ENCODE assay signal across 11 cellular contexts in the genomic region with DNA sequence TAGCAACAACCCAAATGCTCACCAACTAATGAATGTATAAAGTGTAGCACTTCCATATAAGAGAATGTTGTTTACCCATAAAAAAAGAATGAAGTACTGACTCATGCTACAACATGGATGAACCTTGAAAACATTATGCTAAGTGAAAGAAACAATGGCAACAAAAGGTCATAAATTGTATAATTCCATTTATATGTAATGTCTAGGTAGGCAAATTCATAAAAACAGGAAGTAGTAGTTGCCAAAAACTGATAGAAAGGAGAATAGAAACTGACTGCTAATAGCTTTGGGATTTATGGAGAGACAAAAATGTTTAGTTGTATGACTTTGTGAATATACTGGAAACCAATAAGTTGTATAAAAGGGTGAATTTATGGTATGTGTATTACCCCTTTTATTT. TPM values are rescaled to one million over a fixed set of nuclear protein-coding genes. Genes with fewer than 3 reads are reported as not detected.
DNase-seq lines count a peak whose midpoint lies in the region; ATAC-seq, FAIRE-seq and TF ChIP-seq lines count a peak whose summit lies in the region.
"Had no signal": no experiment of that assay in that cellular context is flagged by ENCODE, and none has a peak within 500 bp of the region (broad histone marks: within the 10 kb centered on the region; RNA-seq: fewer than 3 reads in every experiment).

No MANE protein-coding gene starts in this region.

- H3K27me3 ChIP-seq in OCI-LY3 (ENCODE audit: low read depth, low read length) = no peaks in the 10 kb centered on the region
- H3K27me3 ChIP-seq: neutrophil had no signal

- DNase-seq in GM12892 (ENCODE audit: insufficient read length) = no peak
- DNase-seq in dermis microvascular lymphatic vessel endothelial cell (ENCODE audit: low read depth in 2 of 2) = peak; percentile 86 to 87
- no peak for DNase-seq in superior temporal gyrus (ENCODE audit: extremely low spot score)
- DNase-seq: activated CD4-positive, CD25-positive, alpha-beta regulatory T cell; endodermal cell had no signal

- peaks cover 86% of the 10 kb centered on the region for H4K20me1 ChIP-seq in OCI-LY3 (ENCODE audit: insufficient read depth, low read length)

- peaks cover 34% of the 10 kb centered on the region for H3K4me1 ChIP-seq in OCI-LY3 (ENCODE audit: low read length)

- peaks cover 100% of the 10 kb centered on the region for H3K79me2 ChIP-seq in OCI-LY3 (ENCODE audit: low read length)

- H3K36me3 ChIP-seq in OCI-LY3 (replicated peaks; ENCODE audit: low read depth, low read length) = peaks cover 4% of the 10 kb centered on the region
- H3K36me3 ChIP-seq: neutrophil had no signal

- H3K9ac ChIP-seq in OCI-LY3 (ENCODE audit: low read length) = no peak overlapping the region

- H3K9me3 ChIP-seq in OCI-LY3 (ENCODE audit: insufficient read depth, low read length) = 0 out of 2 replicates have a peak, but pooled peaks cover 2% of the 10 kb centered on the region
- H3K9me3 ChIP-seq: neutrophil had no signal

- TF ChIP-seq CTCF in 22Rv1 (IDR thresholded peaks at IDR 0.05) = no peak
- no peak for TF ChIP-seq CTCF in OCI-LY3 (IDR thresholded peaks at IDR 0.05; ENCODE audit: low read depth, low read length)

- no peak overlapping the region for H2AFZ ChIP-seq in OCI-LY3 (ENCODE audit: low read depth, low read length)

- FAIRE-seq in GM12892 (lab: Jason Lieb, UNC) = peak; percentile 67

- no peak for TF ChIP-seq POLR2A in GM12892 (IDR thresholded peaks at IDR 0.05; ENCODE audit: low read depth, low read length)

- ATAC-seq in GM18517 (IDR thresholded peaks at IDR 0.05; ENCODE audit: unreplicated experiment) (no peak), HG03457 (IDR thresholded peaks at IDR 0.05; ENCODE audit: unreplicated experiment) (no peak), HG03095 (IDR thresholded peaks at IDR 0.05; ENCODE audit: unreplicated experiment) (no peak)

- H3K4me2 ChIP-seq in OCI-LY3 (ENCODE audit: low read length) = peak overlapping the region; percentile 17; the same call in 1 of the 2 replicates

- no peak overlapping the region for H3K4me3 ChIP-seq in OCI-LY3 (ENCODE audit: low read length)

- peak overlapping the region; percentile 63; the same call in 1 of the 2 replicates for H3K27ac ChIP-seq in 22Rv1
- no peak overlapping the region for H3K27ac ChIP-seq in OCI-LY3 (ENCODE audit: low read length)
- H3K27ac ChIP-seq: neutrophil had no signal

RNA-seq across cellular contexts. Expression of gene MYCBP2, which starts 21.6 kb away (rescaled TPM):
- polyA plus RNA-seq in GM12892 (2012; ENCODE audit: missing spikeins) = 57.9 TPM
- total RNA-seq in dermis microvascular lymphatic vessel endothelial cell = 96.2 and 124 TPM in 2 replicates

Comparison
In these comparisons a context has a peak if more than half of its experiments do, and no peak if none do; other contexts are left out.
1. DNase-seq: peak in dermis microvascular lymphatic vessel endothelial cell (2 of 2); none in GM12892 (single experiment) and superior temporal gyrus (single experiment).